In the genomic region with DNA sequence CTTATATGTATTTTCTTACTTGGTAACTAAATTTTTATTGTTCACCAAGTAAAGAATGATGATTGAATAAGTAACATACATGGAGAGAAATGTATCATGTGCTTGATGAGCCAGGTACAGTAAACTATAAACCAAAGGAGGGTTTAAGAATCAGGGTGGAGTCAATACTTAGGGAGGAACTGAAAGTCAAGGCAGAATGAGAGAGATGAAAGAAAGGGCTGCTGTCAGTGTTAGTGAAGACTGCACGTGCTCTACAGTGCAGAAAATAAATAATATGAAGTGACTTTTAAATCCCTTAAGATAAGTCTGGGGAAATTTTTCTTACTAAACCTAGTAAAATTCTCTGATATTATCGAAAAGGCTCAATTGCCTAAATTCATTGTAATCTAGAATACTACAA, we compare ENCODE assay signal across 32 cellular contexts.
"Had no signal": no experiment of that assay in that cellular context is flagged by ENCODE, and none has a peak within 500 bp of the region (broad histone marks: within the 10 kb centered on the region; RNA-seq: fewer than 3 reads in every experiment).

No MANE protein-coding gene starts in this region.

- H3K27ac ChIP-seq: Peyer's patch, SJSA1 had no signal

- H3K36me3 ChIP-seq: MG63, Peyer's patch, SJSA1 had no signal

- ATAC-seq: PC-3 had no signal

- H3K4me2 ChIP-seq: SK-N-SH had no signal

- H3K4me1 ChIP-seq: Peyer's patch, SJSA1 had no signal

- DNase-seq: Kasumi-1, MG63, NCI-H1092, NCI-H1105 treated with DMSO at 0.1 percent for 48 hours, NCI-H1417, NCI-H1436, NCI-H146, NCI-H1694, NCI-H187, NCI-H1930, NCI-H2029 treated with DMSO at 0.1 percent for 48 hours, NCI-H2081 treated with DMSO at 0.1 percent for 48 hours, NCI-H2107, NCI-H2171, NCI-H226, NCI-H446 treated with DMSO at 0.1 percent for 48 hours, NCI-H510A, NCI-H524, NCI-H526, NCI-H69, NCI-H748 treated with DMSO at 0.1 percent for 48 hours, NCI-H82, OCI-M1, PC-3, Peyer's patch, Right ventricle myocardium superior, RPMI8226, SHP77 treated with DMSO at 0.1 percent for 48 hours, SK-N-SH, SW 1271, T-helper 1 cell had no signal

- H3K9ac ChIP-seq: SK-N-SH had no signal

- H3K9me3 ChIP-seq: MG63, SJSA1, SK-N-SH had no signal

- H3K27me3 ChIP-seq: MG63, Peyer's patch, SJSA1 had no signal

- H3K4me3 ChIP-seq: MG63, Peyer's patch, SJSA1 had no signal
